ENCODE assay signal across 24 cellular contexts in the genomic region with DNA sequence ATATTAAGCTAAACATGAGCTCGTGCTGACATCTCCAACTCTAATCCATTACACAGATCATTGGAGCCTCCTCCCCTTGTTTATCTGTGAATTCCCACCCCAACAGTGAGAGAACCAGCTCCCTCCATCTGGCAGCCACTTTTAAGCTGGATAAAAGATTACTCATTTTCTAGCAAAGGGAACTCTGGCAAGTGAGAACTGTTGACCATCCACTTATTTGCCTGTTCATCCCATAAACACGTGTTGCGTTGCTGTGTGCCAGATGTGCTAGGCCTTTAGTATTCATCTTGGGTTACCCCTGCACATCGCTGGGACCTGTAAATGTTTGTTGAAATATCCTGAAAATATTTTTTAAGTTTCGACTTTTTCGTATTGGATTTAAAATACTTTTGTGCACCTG.
"Had no signal": no experiment of that assay in that cellular context is flagged by ENCODE, and none has a peak within 500 bp of the region (broad histone marks: within the 10 kb centered on the region; RNA-seq: fewer than 3 reads in every experiment).

No MANE protein-coding gene starts in this region.

- ATAC-seq: activated CD4-positive, alpha-beta T cell treated with anti-CD3 and anti-CD28 coated beads for 36 hours; activated T-cell treated with anti-CD3 and anti-CD28 coated beads, Interleukin-2, amount 50 U/mL, for 4 hours; lower lobe of right lung; mucosa of descending colon; right lobe of liver; stimulated activated memory B cell treated with anti-CD40 and anti-IgM and Interleukin-4, amounts not matched to agents 10 μg/mL and 1 μg/mL and 100 μg/mL, for 72 hours had no signal

- H3K9me3 ChIP-seq: breast epithelium, colonic mucosa, lower lobe of right lung, mucosa of descending colon, right lobe of liver, stomach, suprapubic skin, tibial nerve had no signal

- H3K4me1 ChIP-seq: breast epithelium had no signal

- H3K4me3 Mint-ChIP-seq: activated B cell treated with CpG ODN at 0.5 μM for 24 hours; activated CD4-positive, alpha-beta T cell treated with anti-CD3 and anti-CD28 coated beads for 36 hours; activated naive CD8-positive, alpha-beta T cell; activated T-cell treated with anti-CD3 and anti-CD28 coated beads, Interleukin-2, amount 50 U/mL, for 4 hours; endodermal cell; stimulated activated memory B cell treated with anti-CD40 and anti-IgM and Interleukin-4, amounts not matched to agents 10 μg/mL and 1 μg/mL and 100 μg/mL, for 72 hours had no signal

- H3K9me3 Mint-ChIP-seq: activated B cell treated with CpG ODN at 0.5 μM for 24 hours; activated T-cell treated with anti-CD3 and anti-CD28 coated beads, Interleukin-2, amount 50 U/mL, for 4 hours; activated T-helper 2 cell treated with anti-CD3 and anti-CD28 coated beads, Interferon-gamma antibody, Interleukin-2, Interleukin-4, amounts not matched to agents 10 μg/mL and 5 μg/mL and 100 μg/mL, durations not matched to agents 14 hours and 24 hours and 36 hours; central memory CD8-positive, alpha-beta T cell; endodermal cell; stimulated activated memory B cell treated with anti-CD40 and anti-IgM and Interleukin-4, amounts not matched to agents 10 μg/mL and 1 μg/mL and 100 μg/mL, for 72 hours had no signal

- H3K27me3 Mint-ChIP-seq: activated B cell treated with CpG ODN at 0.5 μM for 24 hours; activated CD4-positive, alpha-beta T cell treated with anti-CD3 and anti-CD28 coated beads for 36 hours; activated naive CD8-positive, alpha-beta T cell; central memory CD8-positive, alpha-beta T cell; stimulated activated memory B cell treated with anti-CD40 and anti-IgM and Interleukin-4, amounts not matched to agents 10 μg/mL and 1 μg/mL and 100 μg/mL, for 72 hours had no signal

- H3K4me3 ChIP-seq: breast epithelium, colonic mucosa, lower lobe of right lung, mucosa of descending colon, right lobe of liver, skin epidermis, stomach, suprapubic skin, tibial nerve had no signal

- FAIRE-seq: kidney had no signal

- H3K27me3 ChIP-seq: breast epithelium, colonic mucosa, right lobe of liver, stomach, suprapubic skin, tibial nerve had no signal

- H3K27ac ChIP-seq: breast epithelium, colonic mucosa, lower lobe of right lung, right lobe of liver, skin epidermis, stomach, suprapubic skin, tibial nerve had no signal

- DNase-seq: activated B cell treated with CpG ODN at 0.5 μM for 24 hours; activated CD4-positive, alpha-beta T cell treated with anti-CD3 and anti-CD28 coated beads for 36 hours; activated CD4-positive, alpha-beta T cell treated with anti-CD3 and anti-CD28 coated beads, Interleukin-2, amount 50 U/mL, for 4 hours; activated CD8-positive, alpha-beta memory T cell treated with anti-CD3 and anti-CD28 coated beads, Interleukin-2, amount 50 U/mL, for 48 hours; activated naive CD4-positive, alpha-beta T cell; activated T-cell treated with anti-CD3 and anti-CD28 coated beads, Interleukin-2, amount 50 U/mL, for 4 hours; amniotic stem cell; colonic mucosa; endodermal cell; kidney; lower lobe of right lung; mesendoderm; mucosa of descending colon; occipital lobe; right lobe of liver; stomach had no signal

- H3K27ac Mint-ChIP-seq: activated B cell treated with CpG ODN at 0.5 μM for 24 hours; activated CD4-positive, alpha-beta T cell treated with anti-CD3 and anti-CD28 coated beads for 36 hours; activated naive CD8-positive, alpha-beta T cell; activated T-helper 2 cell treated with anti-CD3 and anti-CD28 coated beads, Interferon-gamma antibody, Interleukin-2, Interleukin-4, amounts not matched to agents 10 μg/mL and 5 μg/mL and 100 μg/mL, durations not matched to agents 14 hours and 24 hours and 36 hours; endodermal cell; stimulated activated memory B cell treated with anti-CD40 and anti-IgM and Interleukin-4, amounts not matched to agents 10 μg/mL and 1 μg/mL and 100 μg/mL, for 72 hours had no signal
